15 cellular contexts compared by ENCODE assay signal in the genomic region with DNA sequence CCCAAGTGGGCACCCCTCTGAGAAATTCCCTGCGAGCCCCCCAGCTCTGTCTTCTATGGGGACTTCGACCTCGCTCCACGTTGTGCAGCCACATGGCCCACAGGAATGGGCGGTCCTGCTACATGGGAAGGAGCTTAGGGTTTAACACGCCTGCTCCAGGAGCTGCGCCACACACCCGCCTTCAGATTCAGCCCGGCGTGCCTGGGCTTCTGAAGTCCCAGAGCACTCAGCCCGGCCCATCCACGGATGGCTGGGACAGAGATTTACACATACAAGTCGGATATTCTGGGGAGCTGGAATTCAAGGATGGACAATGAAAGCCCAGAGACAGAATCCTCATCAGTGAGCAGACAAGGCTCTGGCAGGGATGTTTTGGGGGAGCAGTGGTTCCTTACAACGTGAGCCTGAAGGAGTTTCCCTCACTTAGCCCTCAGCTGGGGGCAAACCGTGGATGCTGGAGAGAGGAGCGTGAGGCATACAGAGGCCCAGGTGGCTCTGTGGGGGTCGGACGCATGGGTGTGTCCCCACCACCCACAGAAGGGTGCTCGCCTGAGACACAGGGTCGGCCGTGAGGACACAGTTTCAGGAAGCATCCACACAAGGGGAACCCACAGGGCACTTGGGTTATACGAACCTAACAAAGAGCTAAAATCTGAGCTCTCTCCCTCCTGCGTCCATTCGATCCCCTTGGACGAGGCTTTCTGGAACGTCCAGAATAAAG.
"Had no signal": no experiment of that assay in that cellular context is flagged by ENCODE, and none has a peak within 500 bp of the region (broad histone marks: within the 10 kb centered on the region; RNA-seq: fewer than 3 reads in every experiment).

No MANE protein-coding gene starts in this region.

- H3K4me1 ChIP-seq: gastrocnemius medialis, heart right ventricle, pancreas, thyroid gland had no signal

- H3K4me3 ChIP-seq: gastrocnemius medialis, heart right ventricle, pancreas, thyroid gland had no signal

- H3K36me3 ChIP-seq: gastrocnemius medialis, heart right ventricle, pancreas, thyroid gland had no signal

- H3K9me3 Mint-ChIP-seq: activated CD4-positive, alpha-beta memory T cell treated with anti-CD3 and anti-CD28 coated beads for 36 hours; activated T-cell treated with anti-CD3 and anti-CD28 coated beads, Interleukin-2, amount 50 U/mL, for 72 hours; neural crest cell; T-helper 2 cell treated with Interferon-gamma antibody and Interleukin-4, amounts not matched to agents 5 μg/mL and 100 μg/mL, for 36 hours had no signal

- H3K27ac Mint-ChIP-seq: activated CD4-positive, alpha-beta memory T cell treated with anti-CD3 and anti-CD28 coated beads for 36 hours; activated T-cell treated with anti-CD3 and anti-CD28 coated beads, Interleukin-2, amount 50 U/mL, for 72 hours; stimulated activated naive B cell treated with anti-CD40 and anti-IgM and Interleukin-4, amounts not matched to agents 10 μg/mL and 1 μg/mL and 100 μg/mL, for 72 hours; T-helper 2 cell treated with Interferon-gamma antibody and Interleukin-4, amounts not matched to agents 5 μg/mL and 100 μg/mL, for 36 hours had no signal

- ATAC-seq: activated T-cell treated with anti-CD3 and anti-CD28 coated beads, Interleukin-2, amount 50 U/mL, for 72 hours; gastrocnemius medialis; left colon; pancreas; stimulated activated naive B cell treated with anti-CD40 and anti-IgM and Interleukin-4, amounts not matched to agents 10 μg/mL and 1 μg/mL and 100 μg/mL, for 72 hours had no signal

- H3K9me3 ChIP-seq: gastrocnemius medialis, heart right ventricle, pancreas, thyroid gland had no signal

- H3K27me3 ChIP-seq: pancreas, thyroid gland had no signal

- FAIRE-seq: pancreas had no signal

- H3K27ac ChIP-seq: gastrocnemius medialis, heart right ventricle, pancreas, thyroid gland had no signal

- H3K4me1 Mint-ChIP-seq: stimulated activated naive B cell treated with anti-CD40 and anti-IgM and Interleukin-4, amounts not matched to agents 10 μg/mL and 1 μg/mL and 100 μg/mL, for 72 hours had no signal

- DNase-seq: activated CD4-positive, alpha-beta memory T cell treated with anti-CD3 and anti-CD28 coated beads for 36 hours; activated T-cell treated with anti-CD3 and anti-CD28 coated beads, Interleukin-2, amount 50 U/mL, for 72 hours; anterior cingulate cortex; cerebellar nuclear complex; dermis blood vessel endothelial cell; gastrocnemius medialis; heart right ventricle; left colon; midbrain; stimulated activated CD4-positive, alpha-beta T cell treated with anti-CD3 and anti-CD28 coated beads, Interleukin-2, amount 100 ng/mL, for 48 hours; stimulated activated naive B cell treated with anti-CD40 and anti-IgM and Interleukin-4, amounts not matched to agents 10 μg/mL and 1 μg/mL and 100 μg/mL, for 72 hours; thyroid gland had no signal

- H3K4me3 Mint-ChIP-seq: activated CD4-positive, alpha-beta memory T cell treated with anti-CD3 and anti-CD28 coated beads for 36 hours; activated T-cell treated with anti-CD3 and anti-CD28 coated beads, Interleukin-2, amount 50 U/mL, for 72 hours; neural crest cell; stimulated activated naive B cell treated with anti-CD40 and anti-IgM and Interleukin-4, amounts not matched to agents 10 μg/mL and 1 μg/mL and 100 μg/mL, for 72 hours; T-helper 2 cell treated with Interferon-gamma antibody and Interleukin-4, amounts not matched to agents 5 μg/mL and 100 μg/mL, for 36 hours had no signal

- H3K36me3 Mint-ChIP-seq: activated CD4-positive, alpha-beta memory T cell treated with anti-CD3 and anti-CD28 coated beads for 36 hours; stimulated activated naive B cell treated with anti-CD40 and anti-IgM and Interleukin-4, amounts not matched to agents 10 μg/mL and 1 μg/mL and 100 μg/mL, for 72 hours had no signal
